Comparison of ENCODE assay signal across 8 cellular contexts in genomic region chr12:132429932-132430643, GRCh38. TPM values are rescaled to one million over a fixed set of nuclear protein-coding genes. Genes with fewer than 3 reads are reported as not detected.
A peak's percentile ranks its signal among the peaks of the same experiment; 100 is the strongest.
DNase-seq lines count a peak whose midpoint lies in the region; ATAC-seq and TF ChIP-seq lines count a peak whose summit lies in the region.

No MANE protein-coding gene starts in this region.

- peaks cover 21% of the 10 kb centered on the region for H3K4me1 Mint-ChIP-seq in activated CD8-positive, alpha-beta T cell treated with anti-CD3 and anti-CD28 coated beads for 36 hours (ENCODE audit: low read depth)

- POLR2A ChIA-PET in activated CD8-positive, alpha-beta T cell treated with anti-CD3 and anti-CD28 coated beads for 36 hours (lab: Charles Lee), result interaction anchor here (1.2 kb wide), 1 partner anchor 9 kb away, joined by 4 read pairs; no protein-coding TSS in a partner anchor

- WGBS in right cardiac atrium, result 14% methylated on average over 25 of the region's 25 CpGs
- WGBS in aorta, 2 donors, result 19 to 22% methylated on average over 25 of the region's 25 CpGs

- no peaks in the 10 kb centered on the region for H3K9me3 ChIP-seq in right cardiac atrium (ENCODE audit: control insufficient read depth, low read length)
- H3K9me3 ChIP-seq in aorta (ENCODE audit: control insufficient read depth, low read length), result peaks cover 7% of the 10 kb centered on the region

- H3K36me3 Mint-ChIP-seq in activated CD8-positive, alpha-beta T cell treated with anti-CD3 and anti-CD28 coated beads for 36 hours (ENCODE audit: low read depth), result no peaks in the 10 kb centered on the region

- H3K4me1 ChIP-seq in right cardiac atrium (ENCODE audit: control insufficient read depth, insufficient read depth, low read length) (no peaks in the 10 kb centered on the region), aorta (ENCODE audit: control insufficient read depth in 1 of 2, insufficient read depth in 2 of 2, low read length in 2 of 2) (no peaks in the 10 kb centered on the region)

- ATAC-seq in HG03196 (IDR thresholded peaks at IDR 0.05; ENCODE audit: unreplicated experiment) (peak; percentile 60), right cardiac atrium (peak; percentile 29 to 68), HG02973 (IDR thresholded peaks at IDR 0.05; ENCODE audit: unreplicated experiment) (no peak), aorta (ENCODE audit: low FRiP score) (no peak)
- ATAC-seq in activated CD8-positive, alpha-beta T cell treated with anti-CD3 and anti-CD28 coated beads for 36 hours, result peak; percentile 87

- DNase-seq in GM13977 (ENCODE audit: low spot score) (peak; percentile 82), NCI-H524 (lab: John Stamatoyannopoulos, UW) (peak; percentile 91 to 96), right cardiac atrium (peak in 2 of 3 donors; percentile 63 to 70), aorta (no peak)
- peak; percentile 66 for DNase-seq in activated CD8-positive, alpha-beta T cell treated with anti-CD3 and anti-CD28 coated beads for 36 hours
- peak; percentile 18 for DNase-seq in stimulated activated CD8-positive, alpha-beta memory T cell treated with anti-CD3 and anti-CD28 coated beads, Interleukin-15, amount 100 ng/mL, for 1 hour (ENCODE audit: low read depth)

- intact Hi-C loops in activated CD8-positive, alpha-beta T cell treated with anti-CD3 and anti-CD28 coated beads for 36 hours (cut with micrococcal nuclease), result no loop called here
- intact Hi-C loops in right cardiac atrium (cut with DNase I), result no loop called here
- intact Hi-C loops in aorta (cut with DNase I), result no loop called here

- H3K36me3 ChIP-seq in aorta (ENCODE audit: control insufficient read depth in 1 of 2, insufficient read depth in 2 of 2, low read length in 1 of 2), result no peaks in the 10 kb centered on the region

- H3K27ac Mint-ChIP-seq in activated CD8-positive, alpha-beta T cell treated with anti-CD3 and anti-CD28 coated beads for 36 hours, result no peak overlapping the region

- H3K4me3 ChIP-seq in right cardiac atrium (ENCODE audit: low read length) (no peak overlapping the region), aorta (ENCODE audit: low read length in 2 of 2) (no peak overlapping the region)

- in situ Hi-C loops in GM13977 (cut with MboI; ENCODE audit: low pct_unique_long_range_greater_than_20kb, low sequenced_read_pairs, unreplicated experiment), result no loop called here

- no peaks in the 10 kb centered on the region for H3K9me3 Mint-ChIP-seq in activated CD8-positive, alpha-beta T cell treated with anti-CD3 and anti-CD28 coated beads for 36 hours

- H3K27me3 ChIP-seq in right cardiac atrium (ENCODE audit: control insufficient read depth, insufficient read depth) (no peaks in the 10 kb centered on the region), aorta (ENCODE audit: control insufficient read depth in 1 of 2, insufficient read depth in 2 of 2, low read length in 1 of 2) (peaks cover 0 to 2% of the 10 kb centered on the region in 2 donors)

- H3K27me3 Mint-ChIP-seq in activated CD8-positive, alpha-beta T cell treated with anti-CD3 and anti-CD28 coated beads for 36 hours, result no peaks in the 10 kb centered on the region

- CTCF ChIA-PET in activated CD8-positive, alpha-beta T cell treated with anti-CD3 and anti-CD28 coated beads for 36 hours (lab: Charles Lee), result interaction anchor here (0.8 to 1.1 kb wide), 3 partner anchors 15 to 184 kb away, joined by 3 read pairs; no protein-coding TSS in a partner anchor

- no peak overlapping the region for H3K27ac ChIP-seq in right cardiac atrium (ENCODE audit: low read length)
- H3K27ac ChIP-seq in aorta (ENCODE audit: low read depth in 1 of 2, low read length in 2 of 2), result no peak overlapping the region

- H3K4me3 Mint-ChIP-seq in activated CD8-positive, alpha-beta T cell treated with anti-CD3 and anti-CD28 coated beads for 36 hours, result no peak overlapping the region

- no peak for TF ChIP-seq CTCF in GM13977 (IDR thresholded peaks at IDR 0.05; ENCODE audit: extremely low read depth, insufficient read depth, missing control alignments)
- TF ChIP-seq CTCF in activated CD8-positive, alpha-beta T cell treated with anti-CD3 and anti-CD28 coated beads for 36 hours (IDR thresholded peaks at IDR 0.05), result no peak

RNA-seq across cellular contexts. Expression of gene FBRSL1, which starts 59.9 kb away (rescaled TPM):
- 10 to 100 TPM; 41.4 to 48.1 TPM for total RNA-seq in activated CD8-positive, alpha-beta T cell treated with anti-CD3 and anti-CD28 coated beads for 36 hours
- total RNA-seq in right cardiac atrium (10 to 100 TPM; 50.4 to 65.0 (median 54.7) TPM), aorta (10 to 100 TPM; 49.0 to 51.0 TPM)
- polyA plus RNA-seq in right cardiac atrium (36.4 TPM), aorta (10 to 100 TPM in 1 of 2 donors, 1 to 10 TPM in 1; 6.4 to 25.0 TPM)

Comparison
In these comparisons a context has a peak if more than half of its experiments do, and no peak if none do; other contexts are left out.
1. DNase-seq: peak in GM13977 (single experiment), NCI-H524 (2 of 2), activated CD8-positive, alpha-beta T cell treated with anti-CD3 and anti-CD28 coated beads for 36 hours (single experiment), right cardiac atrium (2 of 3) and stimulated activated CD8-positive, alpha-beta memory T cell treated with anti-CD3 and anti-CD28 coated beads, Interleukin-15, amount 100 ng/mL, for 1 hour (single experiment); none in aorta (0 of 2).
2. ATAC-seq: peak in HG03196 (single experiment), activated CD8-positive, alpha-beta T cell treated with anti-CD3 and anti-CD28 coated beads for 36 hours (single experiment) and right cardiac atrium (2 of 2); none in HG02973 (single experiment) and aorta (single experiment).